In the genomic region with DNA sequence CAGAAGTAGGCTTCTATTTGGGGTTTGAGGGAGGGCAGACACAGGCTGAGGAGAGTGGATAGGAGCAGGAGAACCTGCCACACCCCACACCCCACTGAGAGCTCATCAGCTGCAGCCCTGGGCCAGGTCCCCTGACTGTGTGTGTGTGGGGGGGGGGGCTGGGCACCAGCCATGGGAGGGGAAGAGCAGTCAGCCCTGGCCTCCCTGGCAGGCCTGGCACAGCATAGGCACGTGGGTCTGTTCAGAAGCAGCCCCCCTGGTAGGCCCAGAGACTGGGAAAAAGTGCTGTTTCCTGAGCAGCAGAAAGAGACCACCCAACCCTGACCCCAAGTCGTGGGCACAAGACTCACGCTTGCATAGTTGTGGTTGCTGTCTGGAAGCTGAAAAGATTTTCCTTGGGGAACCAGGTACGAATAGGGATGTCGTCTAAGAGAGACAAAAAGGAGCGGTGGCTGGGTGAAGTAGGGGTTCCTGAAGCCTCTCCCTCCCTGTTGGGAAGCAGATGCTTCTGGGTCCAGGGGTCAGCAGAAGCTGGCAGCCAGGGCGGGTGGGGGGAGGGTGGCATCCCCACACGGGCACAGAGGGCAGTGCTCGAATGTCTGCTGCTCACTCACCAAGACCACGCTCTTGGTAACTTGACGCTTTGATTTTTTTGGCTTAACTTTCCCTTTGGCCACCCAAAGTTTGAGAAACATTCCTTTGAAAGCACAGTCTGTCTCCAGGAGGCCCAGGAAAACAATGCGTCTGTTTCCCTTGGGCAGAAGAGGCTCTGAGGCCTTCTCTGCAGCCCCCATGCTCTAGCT, we compare ENCODE assay signal across 11 cellular contexts. TPM values are rescaled to one million over a fixed set of nuclear protein-coding genes. Genes with fewer than 3 reads are reported as not detected.
A peak's percentile ranks its signal among the peaks of the same experiment; 100 is the strongest.
DNase-seq lines count a peak whose midpoint lies in the region; ATAC-seq and TF ChIP-seq lines count a peak whose summit lies in the region.
"Had no signal": no experiment of that assay in that cellular context is flagged by ENCODE, and none has a peak within 500 bp of the region (broad histone marks: within the 10 kb centered on the region; RNA-seq: fewer than 3 reads in every experiment).

No MANE protein-coding gene starts in this region.

- intact Hi-C loops in left cardiac atrium (cut with DNase I) (no loop called here), left ventricle myocardium superior (cut with micrococcal nuclease) (no loop called here), body of pancreas (cut with DNase I) (no loop called here)

- no peaks in the 10 kb centered on the region for H3K9me3 Mint-ChIP-seq in memory B cell

- peak overlapping the region; percentile 14 for H3K4me3 Mint-ChIP-seq in memory B cell

- H3K27ac ChIP-seq in body of pancreas (peak overlapping the region in 3 of 4 donors; percentile 49 to 72 (median 70)), tibial nerve (peak overlapping the region; percentile 49 to 94 (median 88))

- no peak for TF ChIP-seq POLR2A in body of pancreas (IDR thresholded peaks at IDR 0.05)
- TF ChIP-seq POLR2A in tibial nerve (IDR thresholded peaks at IDR 0.05): peak in 1 of 2 donors; percentile 37

- H3K27ac Mint-ChIP-seq in memory B cell: no peak overlapping the region

- H3K27me3 ChIP-seq in body of pancreas (no peaks in the 10 kb centered on the region), tibial nerve (no peaks in the 10 kb centered on the region)

- H3K4me3 ChIP-seq in body of pancreas (no peak overlapping the region), tibial nerve (peak overlapping the region in 1 of 4 donors; percentile 82)

- H3K4me1 Mint-ChIP-seq in memory B cell: peaks cover 14% of the 10 kb centered on the region

- no peak for TF ChIP-seq CTCF in body of pancreas (IDR thresholded peaks at IDR 0.05)
- TF ChIP-seq CTCF in tibial nerve (IDR thresholded peaks at IDR 0.05): no peak

- ATAC-seq in left cardiac atrium: no peak
- ATAC-seq in left ventricle myocardium superior: no peak
- ATAC-seq in body of pancreas: no peak
- ATAC-seq in memory B cell (ENCODE audit: low read depth): no peak
- no peak for ATAC-seq in activated CD4-positive, CD25-positive, alpha-beta regulatory T cell treated with anti-CD3 and anti-CD28 coated beads, Interleukin-2, amount 50 U/mL, for 24 hours
- no peak for ATAC-seq in GM21381 (IDR thresholded peaks at IDR 0.05; ENCODE audit: unreplicated experiment)
- ATAC-seq in HG02938 (IDR thresholded peaks at IDR 0.05; ENCODE audit: unreplicated experiment): no peak

- peaks cover 45% of the 10 kb centered on the region for H3K4me1 ChIP-seq in body of pancreas
- peaks cover 0 to 67% (median 44%) of the 10 kb centered on the region in 4 donors for H3K4me1 ChIP-seq in tibial nerve

- 83 to 85% methylated on average over 12 of the region's 12 CpGs for WGBS in body of pancreas, 2 donors
- 53 to 70% methylated on average over 12 of the region's 12 CpGs for WGBS in tibial nerve, 2 donors

- H3K36me3 Mint-ChIP-seq in memory B cell: peaks cover 3% of the 10 kb centered on the region

- H3K27me3 Mint-ChIP-seq in memory B cell: no peaks in the 10 kb centered on the region

- DNase-seq in left cardiac atrium (peak; percentile 14), left ventricle myocardium superior (no peak), body of pancreas (peak in 1 of 4 donors; percentile 3), memory B cell (ENCODE audit: low spot score in 2 of 2) (no peak), tibial nerve (ENCODE audit: low spot score in 2 of 2) (no peak)
- DNase-seq: DMS79, NCI-H526 treated with DMSO at 0.1 percent for 48 hours, T1000 had no signal

- TF ChIP-seq EP300 in tibial nerve (IDR thresholded peaks at IDR 0.05): peak in 1 of 2 donors; percentile 76

- H3K36me3 ChIP-seq in body of pancreas (replicated peaks in 1 of 2; ENCODE audit: insufficient read depth in 1 of 2, low read depth in 2 of 2) (peaks cover 0 to 5% of the 10 kb centered on the region in 2 donors), tibial nerve (peaks cover 0 to 46% (median 4%) of the 10 kb centered on the region in 3 donors)

- H3K9me3 ChIP-seq in body of pancreas (no peaks in the 10 kb centered on the region), tibial nerve (no peaks in the 10 kb centered on the region)

RNA-seq across cellular contexts. Expression of gene NSMF, which starts 2.9 kb away (rescaled TPM):
- total RNA-seq in left cardiac atrium (10 to 100 TPM; 20.5 to 25.1 TPM), left ventricle myocardium superior (10.2 TPM), body of pancreas (10 to 100 TPM; 65.4 to 65.9 TPM), tibial nerve (100 to 1,000 TPM; 219 to 297 (median 270) TPM)

RNA-seq across cellular contexts. Expression of gene ENTPD8, which starts 15.1 kb away (rescaled TPM):
- total RNA-seq in left cardiac atrium (not detected), left ventricle myocardium superior (not detected), body of pancreas (1 to 10 TPM; 2.0 to 2.3 TPM), tibial nerve (not detected)

RNA-seq across cellular contexts. Expression of gene NOXA1, which starts 33.1 kb away (rescaled TPM):
- total RNA-seq in left cardiac atrium (1 to 10 TPM; 2.5 to 5.3 TPM), left ventricle myocardium superior (1.9 TPM), body of pancreas (10 to 100 TPM in 1 of 2 donors, 1 to 10 TPM in 1; 7.3 to 12.9 TPM), tibial nerve (10 to 100 TPM in 2 of 4 donors, 1 to 10 TPM in 2; 6.3 to 11.4 (median 10.1) TPM)

RNA-seq across cellular contexts. Expression of gene EXD3, which starts 33.3 kb away (rescaled TPM):
- 10 to 100 TPM in 1 of 2 donors, 1 to 10 TPM in 1; 8.0 to 11.7 TPM for total RNA-seq in left cardiac atrium
- 8.3 TPM for total RNA-seq in left ventricle myocardium superior
- total RNA-seq in body of pancreas: 10 to 100 TPM; 23.3 to 34.9 TPM
- 10 to 100 TPM; 27.6 to 99.9 (median 55.2) TPM for total RNA-seq in tibial nerve
